ENCODE assay signal across 8 cellular contexts in the genomic region with DNA sequence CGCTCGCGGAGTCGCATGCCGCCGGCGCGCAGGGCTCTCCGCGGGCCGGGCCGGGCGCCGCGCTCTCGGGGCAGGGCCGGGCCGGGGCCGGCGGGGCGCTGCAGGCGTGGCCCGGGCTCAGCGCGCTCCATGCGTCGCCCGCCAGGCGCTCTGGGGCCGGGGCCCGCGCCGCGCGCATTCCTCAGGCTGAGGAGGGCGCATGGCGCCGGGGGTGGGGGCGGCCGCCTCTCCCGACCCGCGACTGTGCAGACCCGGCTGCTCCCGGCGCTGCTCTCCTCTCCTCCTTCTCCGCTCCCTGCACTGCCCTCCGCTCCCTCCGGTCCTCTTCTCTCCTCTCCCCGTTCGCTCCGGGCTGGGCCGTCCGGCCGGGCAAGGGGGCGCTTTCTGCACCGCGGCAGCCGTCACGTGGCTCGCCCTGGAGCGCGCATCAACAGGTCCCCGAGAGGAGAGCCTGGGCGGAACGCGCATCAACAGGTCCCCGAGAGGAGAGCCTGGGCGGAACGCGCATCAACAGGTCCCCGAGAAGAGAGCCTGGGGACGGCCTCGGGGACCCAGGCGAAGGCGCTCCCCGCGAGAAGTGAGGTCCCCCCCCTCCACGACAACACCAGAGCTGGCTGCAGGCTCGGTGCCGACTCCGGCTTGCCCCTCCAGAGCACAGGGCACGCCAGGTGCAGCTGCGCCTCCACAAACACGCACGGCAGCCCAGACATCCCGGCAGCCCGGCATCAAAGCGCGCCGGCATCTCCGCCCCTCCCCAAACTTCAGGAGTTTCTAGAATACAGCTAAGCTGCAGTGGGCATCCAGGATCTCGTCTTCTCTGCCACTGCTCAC. TPM values are rescaled to one million over a fixed set of nuclear protein-coding genes. Genes with fewer than 3 reads are reported as not detected.
DNase-seq lines count a peak whose midpoint lies in the region; ATAC-seq lines count a peak whose summit lies in the region.

No MANE protein-coding gene starts in this region.

- H4K20me1 ChIP-seq in BLaER1 treated with 17β-estradiol and CSF1 and Interleukin-3, amounts not matched to agents 10 nM and 100 nM, result peaks cover 38 to 85% (median 75%) of the 10 kb centered on the region in 11 experiments

- peak overlapping the region; percentile 89 to 97 (median 95) for H3K4me2 ChIP-seq in BLaER1 treated with 17β-estradiol and CSF1 and Interleukin-3, amounts not matched to agents 10 nM and 100 nM

- H3K36me3 Mint-ChIP-seq in effector memory CD8-positive, alpha-beta T cell (ENCODE audit: insufficient read depth), result no peaks in the 10 kb centered on the region
- H3K36me3 Mint-ChIP-seq in naive thymus-derived CD4-positive, alpha-beta T cell, result peaks cover 0 to 17% (median 0%) of the 10 kb centered on the region in 5 donors

- peak; percentile 62 for ATAC-seq in effector memory CD8-positive, alpha-beta T cell (replicated peaks)
- peak; percentile 68 for ATAC-seq in naive thymus-derived CD4-positive, alpha-beta T cell
- ATAC-seq in HG03108 (IDR thresholded peaks at IDR 0.05; ENCODE audit: unreplicated experiment) (no peak), GM19035 (IDR thresholded peaks at IDR 0.05; ENCODE audit: unreplicated experiment) (no peak)

- H3K9me3 ChIP-seq in BLaER1 treated with 17β-estradiol and CSF1 and Interleukin-3, amounts not matched to agents 10 nM and 100 nM (replicated peaks in 1 of 11), result no peaks in the 10 kb centered on the region
- H3K9me3 ChIP-seq in SJCRH30 (replicated peaks), result no peaks in the 10 kb centered on the region
- no peaks in the 10 kb centered on the region for H3K9me3 ChIP-seq in naive thymus-derived CD4-positive, alpha-beta T cell (ENCODE audit: control insufficient read depth in 2 of 3, low read length in 3 of 3)

- peak overlapping the region in 10 of 11 experiments; percentile 23 to 76 (median 66); a peak in 19 of 22 replicates for H3K9ac ChIP-seq in BLaER1 treated with 17β-estradiol and CSF1 and Interleukin-3, amounts not matched to agents 10 nM and 100 nM

- peak overlapping the region in 6 of 11 experiments; percentile 7 to 45 (median 32); a peak in 7 of 22 replicates for H3K27ac ChIP-seq in BLaER1 treated with 17β-estradiol and CSF1 and Interleukin-3, amounts not matched to agents 10 nM and 100 nM
- peak overlapping the region; percentile 65 for H3K27ac ChIP-seq in SJCRH30
- H3K27ac ChIP-seq in naive thymus-derived CD4-positive, alpha-beta T cell (ENCODE audit: low read depth, low read length), result no peak overlapping the region
- H3K27ac ChIP-seq in urinary bladder (ENCODE audit: low read depth), result no peak overlapping the region

- H3K4me1 Mint-ChIP-seq in effector memory CD8-positive, alpha-beta T cell (ENCODE audit: low read depth in 2 of 2), result peaks cover 24 to 41% of the 10 kb centered on the region in 2 donors
- H3K4me1 Mint-ChIP-seq in naive thymus-derived CD4-positive, alpha-beta T cell, result peaks cover 24 to 48% (median 37%) of the 10 kb centered on the region in 7 donors

- H3K27ac Mint-ChIP-seq in effector memory CD8-positive, alpha-beta T cell, result no peak overlapping the region
- peak overlapping the region in 1 of 9 donors; percentile 60 for H3K27ac Mint-ChIP-seq in naive thymus-derived CD4-positive, alpha-beta T cell

- H3K36me3 ChIP-seq in BLaER1 treated with 17β-estradiol and CSF1 and Interleukin-3, amounts not matched to agents 10 nM and 100 nM, result no peaks in the 10 kb centered on the region
- H3K36me3 ChIP-seq in SJCRH30, result no peaks in the 10 kb centered on the region
- no peaks in the 10 kb centered on the region for H3K36me3 ChIP-seq in naive thymus-derived CD4-positive, alpha-beta T cell (ENCODE audit: control insufficient read depth in 2 of 3, insufficient read depth in 3 of 3, low read length in 3 of 3)
- no peaks in the 10 kb centered on the region for H3K36me3 ChIP-seq in urinary bladder (ENCODE audit: insufficient read depth)

- under 1% methylated on average over 93 of the region's 93 CpGs for WGBS in urinary bladder

- POLR2A ChIA-PET in naive thymus-derived CD4-positive, alpha-beta T cell (lab: Charles Lee), result no interaction called here

- peaks cover 43 to 55% of the 10 kb centered on the region in 2 donors for H3K27me3 Mint-ChIP-seq in effector memory CD8-positive, alpha-beta T cell
- H3K27me3 Mint-ChIP-seq in naive thymus-derived CD4-positive, alpha-beta T cell, result peaks cover 24 to 43% (median 34%) of the 10 kb centered on the region in 5 donors

- H3K9me3 Mint-ChIP-seq in effector memory CD8-positive, alpha-beta T cell, result no peaks in the 10 kb centered on the region
- H3K9me3 Mint-ChIP-seq in naive thymus-derived CD4-positive, alpha-beta T cell, result peaks cover 0 to 2% (median 0%) of the 10 kb centered on the region in 11 donors

- H3K4me1 ChIP-seq in BLaER1 treated with 17β-estradiol and CSF1 and Interleukin-3, amounts not matched to agents 10 nM and 100 nM, result peaks cover 36 to 79% (median 75%) of the 10 kb centered on the region in 10 experiments
- H3K4me1 ChIP-seq in SJCRH30, result peaks cover 21% of the 10 kb centered on the region
- peaks cover 0 to 15% of the 10 kb centered on the region in 2 donors for H3K4me1 ChIP-seq in naive thymus-derived CD4-positive, alpha-beta T cell (ENCODE audit: control insufficient read depth in 2 of 2, insufficient read depth in 2 of 2, low read length in 2 of 2)
- H3K4me1 ChIP-seq in urinary bladder (ENCODE audit: insufficient read depth), result no peaks in the 10 kb centered on the region

- H3K4me3 ChIP-seq in BLaER1 treated with 17β-estradiol and CSF1 and Interleukin-3, amounts not matched to agents 10 nM and 100 nM, result peak overlapping the region; percentile 49 to 71 (median 65)
- H3K4me3 ChIP-seq in SJCRH30, result peak overlapping the region; percentile 65
- no peak overlapping the region for H3K4me3 ChIP-seq in naive thymus-derived CD4-positive, alpha-beta T cell (ENCODE audit: low read length)
- peak overlapping the region; percentile 43 for H3K4me3 ChIP-seq in urinary bladder (ENCODE audit: low read depth, low read length)

- peak; percentile 51 to 54 for DNase-seq in SJCRH30
- DNase-seq in effector memory CD8-positive, alpha-beta T cell, result peak in 1 of 3 experiments; percentile 21
- DNase-seq in naive thymus-derived CD4-positive, alpha-beta T cell, result peak in 7 of 9 donors; percentile 16 to 51 (median 35)
- no peak for DNase-seq in medulla oblongata (ENCODE audit: extremely low spot score)

- CTCF ChIA-PET in naive thymus-derived CD4-positive, alpha-beta T cell (lab: Charles Lee), result no interaction called here

- peaks cover 53 to 63% (median 59%) of the 10 kb centered on the region in 11 experiments for H3K27me3 ChIP-seq in BLaER1 treated with 17β-estradiol and CSF1 and Interleukin-3, amounts not matched to agents 10 nM and 100 nM
- H3K27me3 ChIP-seq in SJCRH30, result no peaks in the 10 kb centered on the region
- peaks cover 0 to 8% of the 10 kb centered on the region in 2 donors for H3K27me3 ChIP-seq in naive thymus-derived CD4-positive, alpha-beta T cell (ENCODE audit: control insufficient read depth in 2 of 2, insufficient read depth in 2 of 2, low read length in 2 of 2)

- H3K4me3 Mint-ChIP-seq in effector memory CD8-positive, alpha-beta T cell, result peak overlapping the region; percentile 66 to 78
- H3K4me3 Mint-ChIP-seq in naive thymus-derived CD4-positive, alpha-beta T cell, result peak overlapping the region; percentile 71 to 87 (median 80)

- intact Hi-C loops in naive thymus-derived CD4-positive, alpha-beta T cell (cut with micrococcal nuclease), result loop anchor here in 1 of 2 donors (1.0 kb wide), 1 partner anchor 13 kb away; no protein-coding TSS in a partner anchor

RNA-seq across cellular contexts. Expression of gene PPP2R3B, which starts 12.9 kb away (rescaled TPM):
- 29.2 and 29.8 TPM in 2 replicates for total RNA-seq in SJCRH30 (2014; rRNA removed; shearing (Covaris generic))
- 10 to 100 TPM; 24.9 to 53.5 (median 32.5) TPM for total RNA-seq in naive thymus-derived CD4-positive, alpha-beta T cell
- polyA plus RNA-seq in naive thymus-derived CD4-positive, alpha-beta T cell, result 10 to 100 TPM in 1 of 2 donors, 1 to 10 TPM in 1; 7.3 to 13.8 TPM
- 11.0 TPM for total RNA-seq in urinary bladder
- 16.1 TPM for polyA plus RNA-seq in urinary bladder

RNA-seq across cellular contexts. Expression of gene GTPBP6, which starts 55.3 kb away (rescaled TPM):
- 29.6 and 37.0 TPM in 2 replicates for total RNA-seq in SJCRH30 (2014; rRNA removed; shearing (Covaris generic))
- total RNA-seq in naive thymus-derived CD4-positive, alpha-beta T cell, result 10 to 100 TPM; 52.1 to 95.2 (median 75.1) TPM
- polyA plus RNA-seq in naive thymus-derived CD4-positive, alpha-beta T cell, result 10 to 100 TPM; 38.9 to 68.0 TPM
- 10.0 TPM for total RNA-seq in urinary bladder
- polyA plus RNA-seq in urinary bladder, result 71.8 TPM

Comparison
In these comparisons a context has a peak if more than half of its experiments do, and no peak if none do; other contexts are left out.
1. H3K27ac ChIP-seq: peak in BLaER1 treated with 17β-estradiol and CSF1 and Interleukin-3, amounts not matched to agents 10 nM and 100 nM (6 of 11) and SJCRH30 (single experiment); none in naive thymus-derived CD4-positive, alpha-beta T cell (single experiment) and urinary bladder (single experiment).
2. ATAC-seq: peak in effector memory CD8-positive, alpha-beta T cell (single experiment) and naive thymus-derived CD4-positive, alpha-beta T cell (single experiment); none in HG03108 (single experiment) and GM19035 (single experiment).